ENCODE assay signal across 8 cellular contexts in genomic region chr1:52554267-52554640, GRCh38. TPM values are rescaled to one million over a fixed set of nuclear protein-coding genes. Genes with fewer than 3 reads are reported as not detected.
A peak's percentile ranks its signal among the peaks of the same experiment; 100 is the strongest.
DNase-seq lines count a peak whose midpoint lies in the region; ATAC-seq, FAIRE-seq and TF ChIP-seq lines count a peak whose summit lies in the region.

No MANE protein-coding gene starts in this region.

- no peak for TF ChIP-seq CTCF in A673 (conservative IDR thresholded peaks at IDR 0.05; ENCODE audit: low read depth, low read length)
- no peak for TF ChIP-seq CTCF in H9 (conservative IDR thresholded peaks at IDR 0.05)
- TF ChIP-seq CTCF in left lung (IDR thresholded peaks at IDR 0.05): no peak
- no peak for TF ChIP-seq CTCF in pancreas (IDR thresholded peaks at IDR 0.05)

- H2AK5ac ChIP-seq in H9 (ENCODE audit: insufficient read length, low read length): no peak overlapping the region

- no peak overlapping the region for H3K4ac ChIP-seq in H9 (ENCODE audit: low read depth, low read length)

- H3K18ac ChIP-seq in H9 (ENCODE audit: insufficient read length, low read depth, low read length): no peak overlapping the region

- H3K4me1 ChIP-seq in A673 (ENCODE audit: insufficient read depth, low read length, poor library complexity, severe bottlenecking) (peaks cover 13% of the 10 kb centered on the region), H9 (ENCODE audit: insufficient read depth, low read length) (peaks cover 5% of the 10 kb centered on the region; the same call in 1 of the 2 replicates), adipocyte (ENCODE audit: control insufficient read depth, insufficient read depth, low read length) (peaks cover 21% of the 10 kb centered on the region), left lung (peaks cover 5 to 33% of the 10 kb centered on the region in 2 donors), pancreas (peaks cover 13 to 17% (median 13%) of the 10 kb centered on the region in 3 donors)

- H3K4me2 ChIP-seq in H9 (ENCODE audit: insufficient read depth, insufficient read length, low read length): peak overlapping the region; percentile 69

- no peak overlapping the region for H4K5ac ChIP-seq in H9 (ENCODE audit: insufficient read length, low read depth, low read length)

- no peaks in the 10 kb centered on the region for H3K79me1 ChIP-seq in H9 (ENCODE audit: insufficient read depth, low read depth, low read length, poor library complexity, severe bottlenecking)

- peak overlapping the region; percentile 96 for H3K4me3 ChIP-seq in A673 (ENCODE audit: low read depth, low read length, poor library complexity, severe bottlenecking)
- H3K4me3 ChIP-seq in adipocyte (ENCODE audit: low read length): peak overlapping the region; percentile 96
- H3K4me3 ChIP-seq in left lung: peak overlapping the region; percentile 89 to 96
- H3K4me3 ChIP-seq in pancreas: peak overlapping the region in 1 of 4 donors; percentile 93

- no peak overlapping the region for H2BK12ac ChIP-seq in H9 (ENCODE audit: insufficient read length, low read depth, low read length)

- POLR2A ChIA-PET in A673 (lab: Charles Lee; ENCODE audit: low non-redundant PET): no interaction called here

- no CpG with 5 or more reads among the region's 6 CpGs for WGBS in H9 (ENCODE audit: extremely low coverage, insufficient read length, low lambda C conversion rate)
- WGBS in pancreas, 2 donors: 85 to 89% methylated on average over 6 of the region's 6 CpGs

- FAIRE-seq in pancreas (lab: Jason Lieb, UNC): no peak

- peak overlapping the region; percentile 45 for H3K9ac ChIP-seq in H9 (ENCODE audit: extremely low read depth, insufficient read length, low read length)
- peak overlapping the region; percentile 91 for H3K9ac ChIP-seq in adipocyte (ENCODE audit: low read length)

- H3K14ac ChIP-seq in H9 (ENCODE audit: insufficient read depth, low read length): no peak overlapping the region

- intact Hi-C loops in A673 (cut with micrococcal nuclease; ENCODE audit: unreplicated experiment) (loop anchor here (5.0 kb wide), 1 partner anchor 132 kb away; no protein-coding TSS in a partner anchor), left lung (cut with DNase I) (no loop called here), pancreas (cut with DNase I) (no loop called here)

- no peak overlapping the region for H2BK20ac ChIP-seq in H9 (ENCODE audit: low read depth, low read length, poor library complexity, severe bottlenecking)

- H4K20me1 ChIP-seq in H9 (ENCODE audit: control insufficient read depth, insufficient read depth, insufficient read length): no peaks in the 10 kb centered on the region

- BruUV-seq in A673 (replicated peaks; lab: Mats Ljungman, UMichigan): TSS peak; percentile 70

- CTCF ChIA-PET in A673 (lab: Charles Lee): no interaction called here

- no peaks in the 10 kb centered on the region for H3K9me3 Mint-ChIP-seq in H9

- DNase-seq in A673 (ENCODE audit: low spot score) (no peak), H9 (no peak), adipocyte (ENCODE audit: low read depth) (no peak), left lung (no peak), NCI-H187 treated with DMSO at 0.1 percent for 48 hours (lab: John Stamatoyannopoulos, UW) (no peak), pancreas (no peak)

- H3T11ph ChIP-seq in H9 (ENCODE audit: low read length): no peak overlapping the region

- no peaks in the 10 kb centered on the region for H3K9me3 ChIP-seq in A673 (ENCODE audit: low read depth, low read length, poor library complexity, severe bottlenecking)
- no peaks in the 10 kb centered on the region for H3K9me3 ChIP-seq in H9 (ENCODE audit: control insufficient read depth, low read depth, low read length)
- H3K9me3 ChIP-seq in adipocyte (ENCODE audit: control insufficient read depth, low read length): no peaks in the 10 kb centered on the region
- no peaks in the 10 kb centered on the region for H3K9me3 ChIP-seq in left lung
- no peaks in the 10 kb centered on the region for H3K9me3 ChIP-seq in pancreas

- H3K4me1 Mint-ChIP-seq in H9: peaks cover 25 to 27% of the 10 kb centered on the region in 2 experiments

- H3K27me3 Mint-ChIP-seq in H9 (ENCODE audit: low read depth): peaks cover 2% of the 10 kb centered on the region; the same call in 1 of the 2 replicates

- H2BK5ac ChIP-seq in H9 (ENCODE audit: insufficient read length, low read length): no peak overlapping the region

- no peak overlapping the region for H3K23ac ChIP-seq in H9 (ENCODE audit: insufficient read length, low read depth, low read length)

- H3K27ac Mint-ChIP-seq in H9: peak overlapping the region in 2 of 3 experiments; percentile 79 to 90; a peak in 4 of 7 replicates

- H3K27me3 ChIP-seq in A673 (replicated peaks; ENCODE audit: insufficient read depth, low read depth, low read length, poor library complexity) (no peaks in the 10 kb centered on the region), H9 (ENCODE audit: insufficient read depth, low read length) (no peaks in the 10 kb centered on the region), adipocyte (replicated peaks; ENCODE audit: control insufficient read depth, insufficient read depth, low read length) (no peaks in the 10 kb centered on the region), left lung (no peaks in the 10 kb centered on the region), pancreas (no peaks in the 10 kb centered on the region)

- no peak overlapping the region for H2BK15ac ChIP-seq in H9 (ENCODE audit: low read depth, low read length)

- H3K56ac ChIP-seq in H9 (ENCODE audit: insufficient read length, low read depth, low read length): no peak overlapping the region

- no peaks in the 10 kb centered on the region for H3K36me3 Mint-ChIP-seq in H9 (ENCODE audit: insufficient read depth in 1 of 3, low read depth in 3 of 3)

- peaks cover 7% of the 10 kb centered on the region; the same call in 1 of the 2 replicates for H3K79me2 ChIP-seq in H9 (ENCODE audit: insufficient read depth, low read length)

- no peak for ATAC-seq in left lung
- no peak for ATAC-seq in GM19397 (IDR thresholded peaks at IDR 0.05; ENCODE audit: unreplicated experiment)
- no peak for ATAC-seq in pancreas
- ATAC-seq in GM19324 (IDR thresholded peaks at IDR 0.05; ENCODE audit: low FRiP score, unreplicated experiment): no peak

- H4K8ac ChIP-seq in H9 (replicated peaks; ENCODE audit: insufficient read length, low read depth, low read length): no peak overlapping the region

- H3K36me3 ChIP-seq in A673 (ENCODE audit: insufficient read depth, low read length, poor library complexity, severe bottlenecking): no peaks in the 10 kb centered on the region
- H3K36me3 ChIP-seq in adipocyte (ENCODE audit: control insufficient read depth, insufficient read depth, low read length, severe bottlenecking): no peaks in the 10 kb centered on the region
- no peaks in the 10 kb centered on the region for H3K36me3 ChIP-seq in left lung
- no peaks in the 10 kb centered on the region for H3K36me3 ChIP-seq in pancreas

- H2AFZ ChIP-seq in H9 (ENCODE audit: low read length): no peak overlapping the region

- peak overlapping the region; percentile 80 to 88; a peak in 4 of 5 replicates for H3K4me3 Mint-ChIP-seq in H9

- H3K27ac ChIP-seq in A673 (ENCODE audit: low read depth, low read length, poor library complexity, severe bottlenecking): no peak overlapping the region
- no peak overlapping the region for H3K27ac ChIP-seq in H9 (ENCODE audit: insufficient read length, low read depth, low read length)
- H3K27ac ChIP-seq in left lung: no peak overlapping the region
- H3K27ac ChIP-seq in pancreas: no peak overlapping the region

- no peak overlapping the region for H2BK120ac ChIP-seq in H9 (ENCODE audit: low read depth, low read length, poor library complexity, severe bottlenecking)

- no peak overlapping the region for H4K91ac ChIP-seq in H9 (ENCODE audit: insufficient read length, low read depth, low read length)

- peaks cover 10% of the 10 kb centered on the region for H3K23me2 ChIP-seq in H9 (ENCODE audit: insufficient read length, low read depth, low read length, poor library complexity, severe bottlenecking)

RNA-seq across cellular contexts. Expression of gene TUT4, which starts 1.4 kb away (rescaled TPM):
- 71.2 and 81.3 TPM in 2 replicates for total RNA-seq in A673 (2021)
- 52.6 and 59.3 TPM in 2 replicates for total RNA-seq in H9 (2021)
- 10 to 100 TPM; 37.5 to 40.1 TPM for total RNA-seq in left lung
- 10 to 100 TPM; 17.6 to 40.8 (median 24.1) TPM for total RNA-seq in pancreas
- 10 to 100 TPM; 17.4 to 34.5 TPM for polyA plus RNA-seq in pancreas

RNA-seq across cellular contexts. Expression of gene GPX7, which starts 47.9 kb away (rescaled TPM):
- total RNA-seq in A673 (2021) (25.2 and 30.8 TPM in 2 replicates), H9 (2021) (12.1 and 12.5 TPM in 2 replicates), left lung (10 to 100 TPM; 12.6 to 22.4 TPM), pancreas (10 to 100 TPM in 1 of 6 donors, 1 to 10 TPM in 5; 3.4 to 14.6 (median 7.7) TPM)
- 10 to 100 TPM in 1 of 2 donors, 1 to 10 TPM in 1; 8.8 to 11.2 TPM for polyA plus RNA-seq in pancreas
